Comparison of ENCODE assay signal across 1 cellular context in the genomic region with DNA sequence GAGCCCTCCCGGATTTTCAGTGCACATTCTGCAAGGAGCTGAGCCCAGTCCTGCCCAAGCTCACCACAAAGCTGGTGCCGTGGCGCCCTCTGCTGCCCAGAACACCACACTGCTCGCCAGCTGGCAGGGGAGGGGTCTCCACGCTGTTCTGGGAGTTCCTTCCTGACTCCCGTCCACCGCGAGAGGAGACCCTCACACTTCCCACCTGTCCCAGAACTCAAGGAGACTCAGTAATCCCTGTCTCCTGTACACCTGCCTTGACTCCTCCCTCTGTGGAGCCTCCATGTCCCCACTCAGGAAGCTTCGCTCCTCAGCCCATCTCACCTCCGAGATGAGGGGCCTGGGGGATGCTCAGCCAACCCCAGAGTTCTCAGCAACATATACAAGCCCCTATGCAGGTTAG.
A peak's percentile ranks its signal among the peaks of the same experiment; 100 is the strongest.
TF ChIP-seq lines count a peak whose summit lies in the region.

No MANE protein-coding gene starts in this region.

TF ChIP-seq in K562, 482 proteins besides CTCF, POLR2A, EP300 and RAD21 (continued from another document and continues in another):
- TF ChIP-seq SPI1 (IDR thresholded peaks at IDR 0.05; ENCODE audit: borderline replicate concordance, low read depth, low read length) = peak; percentile 23; the same call in 1 of the 2 replicates
- TF ChIP-seq ZBTB7A (IDR thresholded peaks at IDR 0.05; ENCODE audit: borderline replicate concordance, control insufficient read depth, low read depth, low read length) = peak; percentile 99
- TF ChIP-seq SNIP1 (IDR thresholded peaks at IDR 0.05; ENCODE audit: low read depth) = no peak
- TF ChIP-seq ZBTB8A (IDR thresholded peaks at IDR 0.05; ENCODE audit: partially characterized antibody) = no peak
- TF ChIP-seq POLR2AphosphoS5 (IDR thresholded peaks at IDR 0.05; ENCODE audit: control insufficient read depth, insufficient read depth, low read depth, low read length) = no peak
- TF ChIP-seq, protein P1, sequence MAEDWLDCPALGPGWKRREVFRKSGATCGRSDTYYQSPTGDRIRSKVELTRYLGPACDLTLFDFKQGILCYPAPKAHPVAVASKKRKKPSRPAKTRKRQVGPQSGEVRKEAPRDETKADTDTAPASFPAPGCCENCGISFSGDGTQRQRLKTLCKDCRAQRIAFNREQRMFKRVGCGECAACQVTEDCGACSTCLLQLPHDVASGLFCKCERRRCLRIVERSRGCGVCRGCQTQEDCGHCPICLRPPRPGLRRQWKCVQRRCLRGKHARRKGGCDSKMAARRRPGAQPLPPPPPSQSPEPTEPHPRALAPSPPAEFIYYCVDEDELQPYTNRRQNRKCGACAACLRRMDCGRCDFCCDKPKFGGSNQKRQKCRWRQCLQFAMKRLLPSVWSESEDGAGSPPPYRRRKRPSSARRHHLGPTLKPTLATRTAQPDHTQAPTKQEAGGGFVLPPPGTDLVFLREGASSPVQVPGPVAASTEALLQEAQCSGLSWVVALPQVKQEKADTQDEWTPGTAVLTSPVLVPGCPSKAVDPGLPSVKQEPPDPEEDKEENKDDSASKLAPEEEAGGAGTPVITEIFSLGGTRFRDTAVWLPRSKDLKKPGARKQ (CRISPR knock-in tag; IDR thresholded peaks at IDR 0.05) = no peak
- no peak for TF ChIP-seq TCF3 (CRISPR knock-in tag; IDR thresholded peaks at IDR 0.05)
- no peak for TF ChIP-seq ZFP36 (IDR thresholded peaks at IDR 0.05; ENCODE audit: low read depth, low read length, partially characterized antibody)
- TF ChIP-seq, protein P2, sequence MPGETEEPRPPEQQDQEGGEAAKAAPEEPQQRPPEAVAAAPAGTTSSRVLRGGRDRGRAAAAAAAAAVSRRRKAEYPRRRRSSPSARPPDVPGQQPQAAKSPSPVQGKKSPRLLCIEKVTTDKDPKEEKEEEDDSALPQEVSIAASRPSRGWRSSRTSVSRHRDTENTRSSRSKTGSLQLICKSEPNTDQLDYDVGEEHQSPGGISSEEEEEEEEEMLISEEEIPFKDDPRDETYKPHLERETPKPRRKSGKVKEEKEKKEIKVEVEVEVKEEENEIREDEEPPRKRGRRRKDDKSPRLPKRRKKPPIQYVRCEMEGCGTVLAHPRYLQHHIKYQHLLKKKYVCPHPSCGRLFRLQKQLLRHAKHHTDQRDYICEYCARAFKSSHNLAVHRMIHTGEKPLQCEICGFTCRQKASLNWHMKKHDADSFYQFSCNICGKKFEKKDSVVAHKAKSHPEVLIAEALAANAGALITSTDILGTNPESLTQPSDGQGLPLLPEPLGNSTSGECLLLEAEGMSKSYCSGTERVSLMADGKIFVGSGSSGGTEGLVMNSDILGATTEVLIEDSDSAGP (CRISPR knock-in tag; IDR thresholded peaks at IDR 0.05) = no peak
- TF ChIP-seq, protein P3, sequence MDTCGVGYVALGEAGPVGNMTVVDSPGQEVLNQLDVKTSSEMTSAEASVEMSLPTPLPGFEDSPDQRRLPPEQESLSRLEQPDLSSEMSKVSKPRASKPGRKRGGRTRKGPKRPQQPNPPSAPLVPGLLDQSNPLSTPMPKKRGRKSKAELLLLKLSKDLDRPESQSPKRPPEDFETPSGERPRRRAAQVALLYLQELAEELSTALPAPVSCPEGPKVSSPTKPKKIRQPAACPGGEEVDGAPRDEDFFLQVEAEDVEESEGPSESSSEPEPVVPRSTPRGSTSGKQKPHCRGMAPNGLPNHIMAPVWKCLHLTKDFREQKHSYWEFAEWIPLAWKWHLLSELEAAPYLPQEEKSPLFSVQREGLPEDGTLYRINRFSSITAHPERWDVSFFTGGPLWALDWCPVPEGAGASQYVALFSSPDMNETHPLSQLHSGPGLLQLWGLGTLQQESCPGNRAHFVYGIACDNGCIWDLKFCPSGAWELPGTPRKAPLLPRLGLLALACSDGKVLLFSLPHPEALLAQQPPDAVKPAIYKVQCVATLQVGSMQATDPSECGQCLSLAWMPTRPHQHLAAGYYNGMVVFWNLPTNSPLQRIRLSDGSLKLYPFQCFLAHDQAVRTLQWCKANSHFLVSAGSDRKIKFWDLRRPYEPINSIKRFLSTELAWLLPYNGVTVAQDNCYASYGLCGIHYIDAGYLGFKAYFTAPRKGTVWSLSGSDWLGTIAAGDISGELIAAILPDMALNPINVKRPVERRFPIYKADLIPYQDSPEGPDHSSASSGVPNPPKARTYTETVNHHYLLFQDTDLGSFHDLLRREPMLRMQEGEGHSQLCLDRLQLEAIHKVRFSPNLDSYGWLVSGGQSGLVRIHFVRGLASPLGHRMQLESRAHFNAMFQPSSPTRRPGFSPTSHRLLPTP (IDR thresholded peaks at IDR 0.05; ENCODE audit: borderline replicate concordance, extremely low read depth, insufficient read length) = no peak
- TF ChIP-seq ZNF146 (CRISPR knock-in tag; IDR thresholded peaks at IDR 0.05; ENCODE audit: unreplicated experiment) = no peak
- TF ChIP-seq, protein P4, sequence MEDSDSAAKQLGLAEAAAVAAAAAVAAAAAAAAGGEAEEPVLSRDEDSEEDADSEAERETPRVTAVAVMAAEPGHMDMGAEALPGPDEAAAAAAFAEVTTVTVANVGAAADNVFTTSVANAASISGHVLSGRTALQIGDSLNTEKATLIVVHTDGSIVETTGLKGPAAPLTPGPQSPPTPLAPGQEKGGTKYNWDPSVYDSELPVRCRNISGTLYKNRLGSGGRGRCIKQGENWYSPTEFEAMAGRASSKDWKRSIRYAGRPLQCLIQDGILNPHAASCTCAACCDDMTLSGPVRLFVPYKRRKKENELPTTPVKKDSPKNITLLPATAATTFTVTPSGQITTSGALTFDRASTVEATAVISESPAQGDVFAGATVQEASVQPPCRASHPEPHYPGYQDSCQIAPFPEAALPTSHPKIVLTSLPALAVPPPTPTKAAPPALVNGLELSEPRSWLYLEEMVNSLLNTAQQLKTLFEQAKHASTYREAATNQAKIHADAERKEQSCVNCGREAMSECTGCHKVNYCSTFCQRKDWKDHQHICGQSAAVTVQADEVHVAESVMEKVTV (CRISPR knock-in tag; IDR thresholded peaks at IDR 0.05) = peak; percentile 73
- peak; percentile 53; the same call in 1 of the 2 replicates for TF ChIP-seq CTBP1 (IDR thresholded peaks at IDR 0.05; ENCODE audit: borderline replicate concordance)
- TF ChIP-seq, protein P5, sequence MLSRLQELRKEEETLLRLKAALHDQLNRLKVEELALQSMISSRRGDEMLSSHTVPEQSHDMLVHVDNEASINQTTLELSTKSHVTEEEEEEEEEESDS (CRISPR knock-in tag; IDR thresholded peaks at IDR 0.05) = no peak
- 0 out of 2 replicates have a peak, but pooled peaks have one; percentile 31 for TF ChIP-seq HCFC1 (IDR thresholded peaks at IDR 0.05; ENCODE audit: low read depth, low read length)
- TF ChIP-seq NONO (IDR thresholded peaks at IDR 0.05; ENCODE audit: low read depth in 2 of 2, low read length in 1 of 2) = no peak; a peak in 1 of 4 replicates
- no peak for TF ChIP-seq BRF1 (IDR thresholded peaks at IDR 0.05; ENCODE audit: borderline replicate concordance, extremely low read depth, insufficient read length)
- TF ChIP-seq BHLHE40 (IDR thresholded peaks at IDR 0.05; ENCODE audit: low read length) = peak; percentile 38
- TF ChIP-seq KLF1 (tag; IDR thresholded peaks at IDR 0.05) = no peak
- TF ChIP-seq RBM39 (optimal IDR thresholded peaks at IDR 0.05; ENCODE audit: low read depth, low read length) = peak; percentile 78
- TF ChIP-seq HMGN3 (IDR thresholded peaks at IDR 0.05; ENCODE audit: borderline replicate concordance, extremely low read depth, insufficient read length, low read depth, low read length) = no peak
- no peak for TF ChIP-seq XRCC5 (IDR thresholded peaks at IDR 0.05; ENCODE audit: low read depth, low read length)
- TF ChIP-seq CHD2 (IDR thresholded peaks at IDR 0.05; ENCODE audit: low read depth, low read length) = 0 out of 2 replicates have a peak, but pooled peaks have one; percentile 26
- TF ChIP-seq, protein P6, sequence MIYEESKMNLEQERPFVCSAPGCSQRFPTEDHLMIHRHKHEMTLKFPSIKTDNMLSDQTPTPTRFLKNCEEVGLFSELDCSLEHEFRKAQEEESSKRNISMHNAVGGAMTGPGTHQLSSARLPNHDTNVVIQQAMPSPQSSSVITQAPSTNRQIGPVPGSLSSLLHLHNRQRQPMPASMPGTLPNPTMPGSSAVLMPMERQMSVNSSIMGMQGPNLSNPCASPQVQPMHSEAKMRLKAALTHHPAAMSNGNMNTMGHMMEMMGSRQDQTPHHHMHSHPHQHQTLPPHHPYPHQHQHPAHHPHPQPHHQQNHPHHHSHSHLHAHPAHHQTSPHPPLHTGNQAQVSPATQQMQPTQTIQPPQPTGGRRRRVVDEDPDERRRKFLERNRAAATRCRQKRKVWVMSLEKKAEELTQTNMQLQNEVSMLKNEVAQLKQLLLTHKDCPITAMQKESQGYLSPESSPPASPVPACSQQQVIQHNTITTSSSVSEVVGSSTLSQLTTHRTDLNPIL (CRISPR knock-in tag; IDR thresholded peaks at IDR 0.05) = no peak
- TF ChIP-seq, protein P7, sequence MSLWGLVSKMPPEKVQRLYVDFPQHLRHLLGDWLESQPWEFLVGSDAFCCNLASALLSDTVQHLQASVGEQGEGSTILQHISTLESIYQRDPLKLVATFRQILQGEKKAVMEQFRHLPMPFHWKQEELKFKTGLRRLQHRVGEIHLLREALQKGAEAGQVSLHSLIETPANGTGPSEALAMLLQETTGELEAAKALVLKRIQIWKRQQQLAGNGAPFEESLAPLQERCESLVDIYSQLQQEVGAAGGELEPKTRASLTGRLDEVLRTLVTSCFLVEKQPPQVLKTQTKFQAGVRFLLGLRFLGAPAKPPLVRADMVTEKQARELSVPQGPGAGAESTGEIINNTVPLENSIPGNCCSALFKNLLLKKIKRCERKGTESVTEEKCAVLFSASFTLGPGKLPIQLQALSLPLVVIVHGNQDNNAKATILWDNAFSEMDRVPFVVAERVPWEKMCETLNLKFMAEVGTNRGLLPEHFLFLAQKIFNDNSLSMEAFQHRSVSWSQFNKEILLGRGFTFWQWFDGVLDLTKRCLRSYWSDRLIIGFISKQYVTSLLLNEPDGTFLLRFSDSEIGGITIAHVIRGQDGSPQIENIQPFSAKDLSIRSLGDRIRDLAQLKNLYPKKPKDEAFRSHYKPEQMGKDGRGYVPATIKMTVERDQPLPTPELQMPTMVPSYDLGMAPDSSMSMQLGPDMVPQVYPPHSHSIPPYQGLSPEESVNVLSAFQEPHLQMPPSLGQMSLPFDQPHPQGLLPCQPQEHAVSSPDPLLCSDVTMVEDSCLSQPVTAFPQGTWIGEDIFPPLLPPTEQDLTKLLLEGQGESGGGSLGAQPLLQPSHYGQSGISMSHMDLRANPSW (CRISPR knock-in tag; IDR thresholded peaks at IDR 0.05) = no peak
- TF ChIP-seq TEAD1 (CRISPR knock-in tag; IDR thresholded peaks at IDR 0.05) = peak in 1 of 2 experiments; percentile 75; a peak in 2 of 4 replicates
- no peak for TF ChIP-seq TEAD4 (IDR thresholded peaks at IDR 0.05; ENCODE audit: low read length)
- TF ChIP-seq TEAD4 (CRISPR knock-in tag; IDR thresholded peaks at IDR 0.05; ENCODE audit: borderline replicate concordance) = peak; percentile 28; the same call in 1 of the 2 replicates
- TF ChIP-seq FOXP1 (CRISPR knock-in tag; IDR thresholded peaks at IDR 0.05) = peak; percentile 81; the same call in 1 of the 2 replicates
- peak; percentile 63; the same call in 1 of the 2 replicates for TF ChIP-seq ARID2 (IDR thresholded peaks at IDR 0.05)
- TF ChIP-seq ZNF197 (CRISPR knock-in tag; IDR thresholded peaks at IDR 0.05; ENCODE audit: low read depth) = 0 out of 2 replicates have a peak, but pooled peaks have one; percentile 75
- TF ChIP-seq, protein P8, sequence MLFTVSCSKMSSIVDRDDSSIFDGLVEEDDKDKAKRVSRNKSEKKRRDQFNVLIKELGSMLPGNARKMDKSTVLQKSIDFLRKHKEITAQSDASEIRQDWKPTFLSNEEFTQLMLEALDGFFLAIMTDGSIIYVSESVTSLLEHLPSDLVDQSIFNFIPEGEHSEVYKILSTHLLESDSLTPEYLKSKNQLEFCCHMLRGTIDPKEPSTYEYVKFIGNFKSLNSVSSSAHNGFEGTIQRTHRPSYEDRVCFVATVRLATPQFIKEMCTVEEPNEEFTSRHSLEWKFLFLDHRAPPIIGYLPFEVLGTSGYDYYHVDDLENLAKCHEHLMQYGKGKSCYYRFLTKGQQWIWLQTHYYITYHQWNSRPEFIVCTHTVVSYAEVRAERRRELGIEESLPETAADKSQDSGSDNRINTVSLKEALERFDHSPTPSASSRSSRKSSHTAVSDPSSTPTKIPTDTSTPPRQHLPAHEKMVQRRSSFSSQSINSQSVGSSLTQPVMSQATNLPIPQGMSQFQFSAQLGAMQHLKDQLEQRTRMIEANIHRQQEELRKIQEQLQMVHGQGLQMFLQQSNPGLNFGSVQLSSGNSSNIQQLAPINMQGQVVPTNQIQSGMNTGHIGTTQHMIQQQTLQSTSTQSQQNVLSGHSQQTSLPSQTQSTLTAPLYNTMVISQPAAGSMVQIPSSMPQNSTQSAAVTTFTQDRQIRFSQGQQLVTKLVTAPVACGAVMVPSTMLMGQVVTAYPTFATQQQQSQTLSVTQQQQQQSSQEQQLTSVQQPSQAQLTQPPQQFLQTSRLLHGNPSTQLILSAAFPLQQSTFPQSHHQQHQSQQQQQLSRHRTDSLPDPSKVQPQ (CRISPR knock-in tag; IDR thresholded peaks at IDR 0.05; ENCODE audit: borderline replicate concordance) = no peak
- no peak for TF ChIP-seq TOE1 (IDR thresholded peaks at IDR 0.05; ENCODE audit: borderline replicate concordance)
- no peak for TF ChIP-seq TOE1 (CRISPR knock-in tag; IDR thresholded peaks at IDR 0.05; ENCODE audit: borderline replicate concordance, low read depth)
- TF ChIP-seq, protein P9, sequence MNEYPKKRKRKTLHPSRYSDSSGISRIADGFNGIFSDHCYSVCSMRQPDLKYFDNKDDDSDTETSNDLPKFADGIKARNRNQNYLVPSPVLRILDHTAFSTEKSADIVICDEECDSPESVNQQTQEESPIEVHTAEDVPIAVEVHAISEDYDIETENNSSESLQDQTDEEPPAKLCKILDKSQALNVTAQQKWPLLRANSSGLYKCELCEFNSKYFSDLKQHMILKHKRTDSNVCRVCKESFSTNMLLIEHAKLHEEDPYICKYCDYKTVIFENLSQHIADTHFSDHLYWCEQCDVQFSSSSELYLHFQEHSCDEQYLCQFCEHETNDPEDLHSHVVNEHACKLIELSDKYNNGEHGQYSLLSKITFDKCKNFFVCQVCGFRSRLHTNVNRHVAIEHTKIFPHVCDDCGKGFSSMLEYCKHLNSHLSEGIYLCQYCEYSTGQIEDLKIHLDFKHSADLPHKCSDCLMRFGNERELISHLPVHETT (CRISPR knock-in tag; conservative IDR thresholded peaks at IDR 0.05 in 1 of 2, IDR thresholded peaks at IDR 0.05 in 1 of 2) = 0 out of 4 replicates have a peak, but pooled peaks of 1 of the 2 experiments have one; percentile 18
- TF ChIP-seq CBX2 (IDR thresholded peaks at IDR 0.05; ENCODE audit: insufficient read depth, low read length, poor library complexity, severe bottlenecking) = no peak
- no peak for TF ChIP-seq GABPB2 (CRISPR knock-in tag; conservative IDR thresholded peaks at IDR 0.05)
- no peak for TF ChIP-seq ADNP (tag; IDR thresholded peaks at IDR 0.05)
- TF ChIP-seq ZNF143 (CRISPR knock-in tag; IDR thresholded peaks at IDR 0.05) = 0 out of 2 replicates have a peak, but pooled peaks have one; percentile 25
- no peak for TF ChIP-seq CBX3 (IDR thresholded peaks at IDR 0.05; ENCODE audit: borderline replicate concordance in 1 of 2, low read length in 2 of 2)
- peak; percentile 83; the same call in 1 of the 2 replicates for TF ChIP-seq CC2D1A (IDR thresholded peaks at IDR 0.05)
- TF ChIP-seq, protein P10, sequence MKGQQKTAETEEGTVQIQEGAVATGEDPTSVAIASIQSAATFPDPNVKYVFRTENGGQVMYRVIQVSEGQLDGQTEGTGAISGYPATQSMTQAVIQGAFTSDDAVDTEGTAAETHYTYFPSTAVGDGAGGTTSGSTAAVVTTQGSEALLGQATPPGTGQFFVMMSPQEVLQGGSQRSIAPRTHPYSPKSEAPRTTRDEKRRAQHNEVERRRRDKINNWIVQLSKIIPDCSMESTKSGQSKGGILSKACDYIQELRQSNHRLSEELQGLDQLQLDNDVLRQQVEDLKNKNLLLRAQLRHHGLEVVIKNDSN (CRISPR knock-in tag; IDR thresholded peaks at IDR 0.05) = peak; percentile 39; the same call in 1 of the 2 replicates
- 0 out of 2 replicates have a peak, but pooled peaks have one; percentile 13 for TF ChIP-seq GABPB1 (CRISPR knock-in tag; IDR thresholded peaks at IDR 0.05)
- TF ChIP-seq ZNF551 (CRISPR knock-in tag; IDR thresholded peaks at IDR 0.05) = no peak
- TF ChIP-seq KLF16 (IDR thresholded peaks at IDR 0.05) = no peak
